27 cellular contexts compared by ENCODE assay signal in the genomic region with DNA sequence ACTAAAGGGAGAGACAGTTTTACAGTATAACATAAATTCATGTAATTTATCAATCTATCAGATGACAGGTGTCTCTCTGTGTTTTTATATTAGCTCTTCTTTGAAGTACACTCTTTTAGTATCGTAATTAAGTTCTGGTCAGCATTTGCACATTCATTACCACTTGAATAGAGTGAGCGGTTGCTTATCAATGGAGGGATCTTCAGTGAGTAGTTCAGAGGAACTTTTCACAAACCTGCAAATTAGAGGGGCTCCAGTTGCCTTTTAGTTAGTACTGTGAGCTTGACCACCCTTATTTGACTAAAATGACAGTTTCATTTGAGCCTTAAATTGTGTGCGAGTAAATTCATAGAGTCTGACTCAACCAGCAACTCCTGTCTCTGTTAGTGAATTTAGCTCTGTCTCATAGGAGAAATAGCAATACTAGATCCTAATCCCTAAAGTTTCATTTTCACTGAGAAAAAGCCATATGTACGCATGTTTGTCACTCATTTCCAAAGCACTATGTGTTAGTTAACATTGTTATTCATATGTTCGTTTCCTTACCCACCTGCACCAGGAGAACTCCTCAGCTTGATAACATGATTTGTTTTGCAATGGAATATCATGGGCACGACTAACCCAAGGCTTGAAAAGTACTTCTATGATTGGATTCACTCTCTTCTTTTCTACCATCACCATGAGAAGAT. TPM values are rescaled to one million over a fixed set of nuclear protein-coding genes. Genes with fewer than 3 reads are reported as not detected.
A peak's percentile ranks its signal among the peaks of the same experiment; 100 is the strongest.
DNase-seq lines count a peak whose midpoint lies in the region; ATAC-seq, FAIRE-seq and TF ChIP-seq lines count a peak whose summit lies in the region.
"Had no signal": no experiment of that assay in that cellular context is flagged by ENCODE, and none has a peak within 500 bp of the region (broad histone marks: within the 10 kb centered on the region; RNA-seq: fewer than 3 reads in every experiment).

No MANE protein-coding gene starts in this region.

- no peak for TF ChIP-seq EP300 in H1 (IDR thresholded peaks at IDR 0.05; ENCODE audit: borderline replicate concordance in 1 of 2, low read depth in 2 of 2, low read length in 2 of 2)

- no peak overlapping the region for H2BK12ac ChIP-seq in H1 (ENCODE audit: low read depth, low read length)

- no peak for ATAC-seq in HG03025 (IDR thresholded peaks at IDR 0.05; ENCODE audit: low FRiP score, unreplicated experiment)
- no peak for ATAC-seq in HG02840 (IDR thresholded peaks at IDR 0.05; ENCODE audit: low FRiP score, unreplicated experiment)
- ATAC-seq: effector memory CD8-positive, alpha-beta T cell; esophagus mucosa; stimulated activated naive B cell treated with anti-CD40 and anti-IgM and Interleukin-4, amounts not matched to agents 10 μg/mL and 1 μg/mL and 100 μg/mL, for 72 hours; T-helper 17 cell had no signal

- no peak for TF ChIP-seq POLR2A in H1 (IDR thresholded peaks at IDR 0.05; ENCODE audit: control extremely low read depth in 1 of 2, low read depth in 2 of 2, low read length in 2 of 2)

- peaks cover 14% of the 10 kb centered on the region for H3K4me1 ChIP-seq in HUES6 (ENCODE audit: control insufficient read depth, insufficient read depth, low read length)
- H3K4me1 ChIP-seq in H1 (replicated peaks in 1 of 4; ENCODE audit: control insufficient read depth in 3 of 4, insufficient read depth in 4 of 4, low read length in 3 of 4): peaks cover 0 to 9% (median 3%) of the 10 kb centered on the region in 4 experiments; a peak in 2 of 7 replicates
- H3K4me1 ChIP-seq: breast epithelium, colonic mucosa, vagina had no signal

- no peak overlapping the region for H4K5ac ChIP-seq in H1 (ENCODE audit: insufficient read length, low read depth, low read length)

- no peak overlapping the region for H4K8ac ChIP-seq in H1 (ENCODE audit: extremely low read depth, insufficient read depth, low read length)

- H3K18ac ChIP-seq in H1 (ENCODE audit: extremely low read depth, low read length): no peak overlapping the region

- H3K36me3 ChIP-seq in HUES6 (ENCODE audit: control insufficient read depth, insufficient read depth, low read length) (no peaks in the 10 kb centered on the region), H1 (ENCODE audit: control insufficient read depth in 2 of 4, insufficient read depth in 4 of 4, low read length in 3 of 4) (no peaks in the 10 kb centered on the region), MG63 (no peaks in the 10 kb centered on the region)
- H3K36me3 ChIP-seq: breast epithelium, colonic mucosa, vagina had no signal

- no peaks in the 10 kb centered on the region for H3K23me2 ChIP-seq in H1 (ENCODE audit: low read depth, low read length)

- TF ChIP-seq RAD21 in H1 (IDR thresholded peaks at IDR 0.05 in 1 of 2, conservative IDR thresholded peaks at IDR 0.05 in 1 of 2; ENCODE audit: low read depth in 2 of 2, low read length in 2 of 2): no peak

- H3K4ac ChIP-seq in H1 (replicated peaks; ENCODE audit: insufficient read length, low read depth, low read length): no peak overlapping the region

- H3K9me3 ChIP-seq in HUES6 (ENCODE audit: control insufficient read depth, insufficient read depth, low read depth, low read length) (no peaks in the 10 kb centered on the region), H1 (ENCODE audit: insufficient read depth in 2 of 2, low read depth in 1 of 2, low read length in 1 of 2) (no peaks in the 10 kb centered on the region), MG63 (no peaks in the 10 kb centered on the region)
- H3K9me3 ChIP-seq: breast epithelium, colonic mucosa, vagina had no signal

- H3K4me2 ChIP-seq in H1 (ENCODE audit: insufficient read depth in 1 of 2, low read depth in 2 of 2, low read length in 2 of 2): peak overlapping the region; percentile 21 to 50; a peak in 3 of 4 replicates

- H4K20me1 ChIP-seq in H1 (replicated peaks in 1 of 2; ENCODE audit: control insufficient read depth in 1 of 2, insufficient read depth in 2 of 2, low read length in 2 of 2): no peaks in the 10 kb centered on the region

- no peak overlapping the region for H2BK5ac ChIP-seq in H1 (ENCODE audit: low read depth, low read length)

- H3K4me3 ChIP-seq in HUES6 (ENCODE audit: low read depth, low read length) (peak overlapping the region; percentile 3; the same call in 1 of the 2 replicates), H1 (ENCODE audit: extremely low read depth in 1 of 4, insufficient read depth in 2 of 4, low read depth in 3 of 4, low read length in 4 of 4) (peak overlapping the region in 1 of 4 experiments; percentile 2; a peak in 1 of 8 replicates), MG63 (no peak overlapping the region)
- H3K4me3 ChIP-seq: breast epithelium, colonic mucosa, lung, vagina had no signal

- no peak overlapping the region for H2BK15ac ChIP-seq in H1 (ENCODE audit: low read length)

- H3K56ac ChIP-seq in H1 (replicated peaks; ENCODE audit: insufficient read length, low read depth, low read length): no peak overlapping the region

- H2AFZ ChIP-seq in H1 (ENCODE audit: low read length): peak overlapping the region; percentile 28; the same call in 1 of the 2 replicates

- H3K27me3 ChIP-seq in HUES6 (ENCODE audit: control insufficient read depth, insufficient read depth, low read length): no peaks in the 10 kb centered on the region
- H3K27me3 ChIP-seq in H1 (replicated peaks in 1 of 4; ENCODE audit: control insufficient read depth in 3 of 4, extremely low read depth in 1 of 4, insufficient read depth in 3 of 4, low read length in 3 of 4): no peaks in the 10 kb centered on the region
- H3K27me3 ChIP-seq in MG63: no peaks in the 10 kb centered on the region
- H3K27me3 ChIP-seq: breast epithelium, colonic mucosa, vagina had no signal

- H4K91ac ChIP-seq in H1 (replicated peaks; ENCODE audit: insufficient read length, low read length): no peak overlapping the region

- CTCF ChIA-PET in H1 (lab: Charles Lee; ENCODE audit: partially characterized antibody): interaction anchor here (0.9 to 1.6 kb wide), 5 partner anchors 14 to 284 kb away, joined by 3 to 7 read pairs (median 3); no protein-coding TSS in a partner anchor

- H3K9ac ChIP-seq in HUES6 (ENCODE audit: low read length): no peak overlapping the region
- no peak overlapping the region for H3K9ac ChIP-seq in H1 (replicated peaks in 1 of 4; ENCODE audit: extremely low read depth in 1 of 4, low read depth in 3 of 4, low read length in 3 of 4)

- no peaks in the 10 kb centered on the region for H3K79me2 ChIP-seq in H1 (ENCODE audit: control insufficient read depth in 1 of 2, insufficient read depth in 2 of 2, low read length in 2 of 2)

- FAIRE-seq in GM18507 (lab: Jason Lieb, UNC): peak; percentile 67
- peak; percentile 48 for FAIRE-seq in GM19239 (lab: Jason Lieb, UNC)
- no peak for FAIRE-seq in H1 (lab: Jason Lieb, UNC)
- FAIRE-seq: kidney had no signal

- no peak for DNase-seq in GM18507 (ENCODE audit: extremely low spot score, insufficient read length, low read depth)
- no peak for DNase-seq in GM19239 (ENCODE audit: insufficient read length, low spot score)
- no peak for DNase-seq in H1 (ENCODE audit: low read depth in 1 of 2, low spot score in 2 of 2)
- DNase-seq in MG63: no peak
- DNase-seq: activated CD4-positive, alpha-beta T cell treated with anti-CD3 and anti-CD28 coated beads, Interleukin-2, amount 50 U/mL, for 4 hours; activated CD8-positive, alpha-beta memory T cell treated with anti-CD3 and anti-CD28 coated beads, Interleukin-2, amount 50 U/mL, for 4 hours; activated gamma-delta T cell; colonic mucosa; effector memory CD8-positive, alpha-beta T cell; foreskin melanocyte; HCEC 1CT; kidney; NCI-H2081 treated with DMSO at 0.1 percent for 48 hours; nucleus accumbens; stimulated activated CD4-positive, alpha-beta T cell treated with anti-CD3 and anti-CD28 coated beads, Interleukin-1b, Interleukin-23, amount 100 ng/mL, for 48 hours; stimulated activated naive B cell treated with anti-CD40 and anti-IgM and Interleukin-4, amounts not matched to agents 10 μg/mL and 1 μg/mL and 100 μg/mL, for 72 hours; T-helper 17 cell had no signal

- H2AK5ac ChIP-seq in H1 (ENCODE audit: low read depth, low read length): no peak overlapping the region

- H3K23ac ChIP-seq in H1 (ENCODE audit: insufficient read length): no peak overlapping the region

- 50% methylated on average over 6 of the region's 6 CpGs; no CpG with 5 or more reads in 1 of the 2 experiments for WGBS in H1 (ENCODE audit: extremely low coverage in 1 of 2, insufficient coverage in 1 of 2, insufficient read length in 1 of 2, insufficient replicate concordance in 2 of 2, low coverage in 1 of 2, low lambda C conversion rate in 2 of 2, missing lambda C conversion rate in 1 of 2), 2 experiments

- H2BK20ac ChIP-seq in H1 (ENCODE audit: low read length): no peak overlapping the region

- no peaks in the 10 kb centered on the region for H3K79me1 ChIP-seq in H1 (ENCODE audit: low read depth, low read length)

- no peak overlapping the region for H3K14ac ChIP-seq in H1 (ENCODE audit: insufficient read length)

- TF ChIP-seq CTCF in H1 (IDR thresholded peaks at IDR 0.05; ENCODE audit: control extremely low read depth in 1 of 3, insufficient read depth in 1 of 3, low read depth in 1 of 3, low read length in 3 of 3): no peak

- POLR2A ChIA-PET in H1 (lab: Charles Lee; ENCODE audit: partially characterized antibody): no interaction called here

- H2BK120ac ChIP-seq in H1 (replicated peaks; ENCODE audit: low read depth, low read length): no peak overlapping the region

- H3K27ac ChIP-seq in HUES6 (ENCODE audit: low read depth, low read length): no peak overlapping the region
- H3K27ac ChIP-seq in H1 (ENCODE audit: low read depth, low read length): no peak overlapping the region
- H3K27ac ChIP-seq: breast epithelium, colonic mucosa, vagina had no signal

RNA-seq across cellular contexts. Expression of a gene that starts 21.8 kb away (rescaled TPM):
- 1.9 and 2.3 TPM in 2 replicates for total RNA-seq in H1 (2021; fragmentation: NEBNext Ultra II Directional; extraction: Animal tissue kit (Norgen Biotek cat#: 25700))
- polyA plus RNA-seq in H1 (2011; rRNA removed): 0.58 and 0.73 TPM in 2 replicates
- polyA plus RNA-seq in H1 (2011; cell fraction: cytosol; rRNA removed): 0.65 TPM
- polyA plus RNA-seq in H1 (2011; cell fraction: nucleus; rRNA removed): 1.1 TPM
- 0.61 to 1.3 TPM (median 0.75 TPM) in 4 replicates for polyA plus RNA-seq in H1 (2012, experiment 1 of 2)
- polyA plus RNA-seq in H1 (2012, experiment 2 of 2): 0.04 TPM
- polyA plus RNA-seq in H1 (2013, experiment 1 of 2): 0.85 TPM
- 0.79 TPM for polyA plus RNA-seq in H1 (2013, experiment 2 of 2)
- 3.8 and 4.1 TPM in 2 replicates for polyA minus RNA-seq in H1 (2011; rRNA and poly(A)+ RNA removed)
- polyA minus RNA-seq in H1 (2011; cell fraction: cytosol; rRNA and poly(A)+ RNA removed): 1.2 TPM
- 4.9 TPM for polyA minus RNA-seq in H1 (2011; cell fraction: nucleus; rRNA and poly(A)+ RNA removed)
- 1.5 and 2.5 TPM in 2 replicates for total RNA-seq in MG63 (2014; rRNA removed; shearing (Covaris generic); ENCODE audit: low replicate concordance)

RNA-seq across cellular contexts. Expression of a gene that starts 57.5 kb away (rescaled TPM):
- total RNA-seq in H1 (2021; fragmentation: NEBNext Ultra II Directional; extraction: Animal tissue kit (Norgen Biotek cat#: 25700)): not detected in 2 replicates
- not detected in 2 replicates for polyA plus RNA-seq in H1 (2011; rRNA removed)
- polyA plus RNA-seq in H1 (2011; cell fraction: cytosol; rRNA removed): not detected
- polyA plus RNA-seq in H1 (2011; cell fraction: nucleus; rRNA removed): not detected
- polyA plus RNA-seq in H1 (2012, experiment 1 of 2): not detected in 4 replicates
- polyA plus RNA-seq in H1 (2012, experiment 2 of 2): not detected
- not detected for polyA plus RNA-seq in H1 (2013, experiment 1 of 2)
- polyA plus RNA-seq in H1 (2013, experiment 2 of 2): not detected
- not detected in 2 replicates for polyA minus RNA-seq in H1 (2011; rRNA and poly(A)+ RNA removed)
- polyA minus RNA-seq in H1 (2011; cell fraction: cytosol; rRNA and poly(A)+ RNA removed): not detected
- not detected for polyA minus RNA-seq in H1 (2011; cell fraction: nucleus; rRNA and poly(A)+ RNA removed)
- not detected in 2 replicates for total RNA-seq in MG63 (2014; rRNA removed; shearing (Covaris generic); ENCODE audit: low replicate concordance)
- total RNA-seq: breast epithelium, RPMI7951, skeletal muscle tissue, temporal lobe had no signal
